In the genomic region with DNA sequence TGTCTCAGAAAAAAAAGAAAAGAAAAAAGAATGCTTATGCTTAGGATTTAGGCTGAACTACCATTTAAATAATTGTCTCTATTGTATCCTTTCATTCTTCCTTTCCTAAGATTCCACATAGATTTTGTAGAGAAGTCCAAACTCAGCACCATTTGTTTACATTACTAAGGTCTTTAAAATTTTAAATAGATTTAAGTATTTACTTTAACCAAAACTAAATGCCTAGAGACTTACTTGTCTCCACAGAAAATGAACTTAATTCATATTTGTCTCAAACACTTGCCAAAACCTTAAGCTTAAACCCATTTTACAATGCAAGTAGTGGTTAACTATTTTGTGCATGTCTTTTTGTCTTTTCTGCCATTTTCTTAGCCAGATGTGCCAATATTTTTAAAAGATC, we compare ENCODE assay signal across 23 cellular contexts.
"Had no signal": no experiment of that assay in that cellular context is flagged by ENCODE, and none has a peak within 500 bp of the region (broad histone marks: within the 10 kb centered on the region; RNA-seq: fewer than 3 reads in every experiment).

No MANE protein-coding gene starts in this region.

- H3K9me3 ChIP-seq: adrenal gland, Peyer's patch, SJSA1, SK-N-SH had no signal

- DNase-seq: activated CD4-positive, alpha-beta T cell treated with anti-CD3 and anti-CD28 coated beads, Interleukin-2, amount 10 ng/mL, durations not matched to agents 24 days and 14 days; activated CD4-positive, alpha-beta T cell treated with anti-CD3 and anti-CD28 coated beads, Interleukin-2, amount 50 U/mL, for 4 hours; activated CD8-positive, alpha-beta T cell treated with anti-CD3 and anti-CD28 coated beads for 36 hours; activated gamma-delta T cell; activated naive CD4-positive, alpha-beta T cell treated with Interleukin-2 at 50 U/mL for 16 hours; activated naive CD8-positive, alpha-beta T cell treated with anti-CD3 and anti-CD28 coated beads, Interleukin-2, amount 10 ng/mL, durations not matched to agents 7 days and 5 days; activated T-cell treated with anti-CD3 and anti-CD28 coated beads, Interleukin-2, amount 50 U/mL, for 1 hour; adrenal gland; central memory CD4-positive, alpha-beta T cell; NCI-H1105 treated with DMSO at 0.1 percent for 48 hours; NCI-H1436; NCI-H1694; NCI-H1930; NCI-H2081 treated with DMSO at 0.1 percent for 48 hours; NCI-H226; NCI-H446 treated with DMSO at 0.1 percent for 48 hours; NCI-H524; Peyer's patch; RPMI8226; SHP77 treated with DMSO at 0.1 percent for 48 hours; SK-N-SH had no signal

- FAIRE-seq: TTC549 had no signal

- H3K4me3 ChIP-seq: adrenal gland, Peyer's patch, SJSA1 had no signal

- H3K36me3 ChIP-seq: adrenal gland, Peyer's patch, SJSA1 had no signal

- H3K4me1 ChIP-seq: adrenal gland, Peyer's patch, SJSA1 had no signal

- ATAC-seq: activated CD8-positive, alpha-beta T cell treated with anti-CD3 and anti-CD28 coated beads for 36 hours had no signal

- H3K27me3 ChIP-seq: adrenal gland, Peyer's patch, SJSA1 had no signal

- H3K4me2 ChIP-seq: SK-N-SH had no signal

- H3K27ac ChIP-seq: adrenal gland, Peyer's patch, SJSA1 had no signal

- H3K9ac ChIP-seq: SK-N-SH had no signal
